ENCODE assay signal across 8 cellular contexts in the genomic region with DNA sequence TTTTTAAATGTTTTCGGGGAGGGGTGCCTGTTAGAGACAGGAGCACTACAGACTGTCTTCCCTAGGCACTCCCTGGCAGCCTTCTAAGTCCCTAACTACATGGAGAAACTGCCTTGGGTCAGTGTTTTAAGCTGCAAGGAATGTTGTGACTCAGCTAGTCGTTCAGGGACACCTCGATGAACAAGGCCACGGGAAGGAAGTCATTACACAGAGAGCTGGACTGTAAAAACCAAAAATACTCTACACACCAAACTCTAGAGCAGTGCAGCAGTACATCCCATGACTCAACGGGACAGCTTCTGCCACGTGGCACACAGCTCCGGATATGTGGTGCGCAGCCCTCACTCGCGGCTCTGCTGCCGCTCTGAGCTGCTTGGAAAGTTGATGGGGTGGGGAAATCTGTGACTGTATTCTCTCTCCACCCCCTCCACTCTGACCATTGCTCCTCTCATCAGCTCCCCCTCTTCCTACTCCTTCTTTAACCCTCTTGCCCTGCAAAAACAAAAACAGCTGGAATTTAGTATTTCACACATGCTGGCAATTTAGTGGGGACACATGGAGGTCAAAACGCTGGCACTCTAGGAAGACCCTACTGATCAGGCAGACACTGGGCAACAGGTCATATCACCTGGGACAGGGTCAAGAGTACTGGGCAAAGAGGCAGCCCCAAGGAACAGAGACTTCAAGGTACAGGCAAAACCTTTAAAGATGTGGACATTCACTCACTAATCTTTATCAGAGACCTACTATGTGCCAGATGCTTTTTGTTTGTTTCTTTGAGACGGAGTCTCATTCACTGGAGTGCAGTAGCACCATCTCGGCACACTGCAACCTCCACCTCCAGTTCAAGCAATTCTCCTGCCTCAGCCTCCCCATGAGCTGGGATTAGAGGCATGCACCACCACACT. TPM values are rescaled to one million over a fixed set of nuclear protein-coding genes. Genes with fewer than 3 reads are reported as not detected.
DNase-seq lines count a peak whose midpoint lies in the region; ATAC-seq and TF ChIP-seq lines count a peak whose summit lies in the region.

No MANE protein-coding gene starts in this region.

- H3K27ac Mint-ChIP-seq in GM23338 = no peak overlapping the region
- H3K27ac Mint-ChIP-seq in activated T-helper 17 cell treated with anti-CD3 and anti-CD28 coated beads, Interleukin-2, amount 50 U/mL, for 72 hours = peak overlapping the region; percentile 57

- H2AFZ ChIP-seq in GM23338 = peak overlapping the region; percentile 83
- peak overlapping the region; percentile 70 for H2AFZ ChIP-seq in PC-3 (ENCODE audit: low read length)

- H3K4me2 ChIP-seq in GM23338 = no peak overlapping the region
- H3K4me2 ChIP-seq in PC-3 (ENCODE audit: low read length) = peak overlapping the region; percentile 52

- no peaks in the 10 kb centered on the region for H3K9me2 ChIP-seq in GM23338 (ENCODE audit: insufficient read depth)
- no peaks in the 10 kb centered on the region for H3K9me2 ChIP-seq in PC-3 (replicated peaks; ENCODE audit: low read length)

- no peak overlapping the region for H3K4me3 Mint-ChIP-seq in GM23338
- peak overlapping the region; percentile 59 for H3K4me3 Mint-ChIP-seq in activated T-helper 17 cell treated with anti-CD3 and anti-CD28 coated beads, Interleukin-2, amount 50 U/mL, for 72 hours

- ATAC-seq in GM23338 = peak; percentile 41
- ATAC-seq in PC-3 = peak; percentile 99
- peak; percentile 100 for ATAC-seq in activated T-helper 17 cell treated with anti-CD3 and anti-CD28 coated beads, Interleukin-2, amount 50 U/mL, for 72 hours (replicated peaks)
- ATAC-seq in foreskin keratinocyte = peak; percentile 98

- TF ChIP-seq CTCF in BJ (IDR thresholded peaks at IDR 0.05; ENCODE audit: insufficient read depth, low read depth, low read length) (no peak), GM23338 (conservative IDR thresholded peaks at IDR 0.05; ENCODE audit: low read depth in 2 of 2) (no peak), PC-3 (conservative IDR thresholded peaks at IDR 0.05; ENCODE audit: low read depth, low read length) (no peak), foreskin keratinocyte (conservative IDR thresholded peaks at IDR 0.05) (no peak)

- H3K27me3 ChIP-seq in BJ (ENCODE audit: control insufficient read depth, insufficient read depth, low read length) (no peaks in the 10 kb centered on the region), GM23338 (ENCODE audit: insufficient read depth) (no peaks in the 10 kb centered on the region), PC-3 (ENCODE audit: low read length) (no peaks in the 10 kb centered on the region), foreskin keratinocyte (no peaks in the 10 kb centered on the region), rectal smooth muscle tissue (ENCODE audit: control insufficient read depth, insufficient read depth, low read length) (no peaks in the 10 kb centered on the region)

- intact Hi-C loops in PC-3 (cut with micrococcal nuclease) = loop anchor here (5.0 kb wide), 1 partner anchor 142 kb away; no protein-coding TSS in a partner anchor

- H3K27me3 Mint-ChIP-seq in GM23338 (ENCODE audit: insufficient read depth, low read depth, poor library complexity) = peaks cover 2% of the 10 kb centered on the region
- no peaks in the 10 kb centered on the region for H3K27me3 Mint-ChIP-seq in activated T-helper 17 cell treated with anti-CD3 and anti-CD28 coated beads, Interleukin-2, amount 50 U/mL, for 72 hours

- H3K4me1 Mint-ChIP-seq in GM23338 = no peaks in the 10 kb centered on the region; the same call in 2 of the 3 replicates
- H3K4me1 Mint-ChIP-seq in activated T-helper 17 cell treated with anti-CD3 and anti-CD28 coated beads, Interleukin-2, amount 50 U/mL, for 72 hours = peaks cover 11% of the 10 kb centered on the region

- H3F3A ChIP-seq in GM23338 (replicated peaks; ENCODE audit: low read depth) = no peaks in the 10 kb centered on the region
- H3F3A ChIP-seq in PC-3 (ENCODE audit: low read length, unreplicated experiment) = no peaks in the 10 kb centered on the region

- H3K4me1 ChIP-seq in GM23338 (ENCODE audit: insufficient read depth) (no peaks in the 10 kb centered on the region), PC-3 (ENCODE audit: insufficient read depth, low read length) (peaks cover 16% of the 10 kb centered on the region), foreskin keratinocyte (peaks cover 18% of the 10 kb centered on the region), rectal smooth muscle tissue (ENCODE audit: control insufficient read depth, insufficient read depth, low read length) (peaks cover 13% of the 10 kb centered on the region)

- no peaks in the 10 kb centered on the region for H3K9me3 Mint-ChIP-seq in GM23338
- no peaks in the 10 kb centered on the region for H3K9me3 Mint-ChIP-seq in activated T-helper 17 cell treated with anti-CD3 and anti-CD28 coated beads, Interleukin-2, amount 50 U/mL, for 72 hours

- CTCF ChIA-PET in BJ (lab: Yijun Ruan, JAX) = interaction anchor here (2.3 to 4.2 kb wide), 3 partner anchors 10 to 157 kb away, joined by 7 to 19 read pairs (median 13); no protein-coding TSS in a partner anchor
- CTCF ChIA-PET in PC-3 (lab: Charles Lee) = interaction anchor here (0.6 to 1.4 kb wide), 3 partner anchors 10 to 191 kb away, joined by 4 to 16 read pairs (median 4); partner anchors contain the start of gene LPIN3

- H3K36me3 Mint-ChIP-seq in GM23338 (ENCODE audit: low read depth) = no peaks in the 10 kb centered on the region
- H3K36me3 Mint-ChIP-seq in activated T-helper 17 cell treated with anti-CD3 and anti-CD28 coated beads, Interleukin-2, amount 50 U/mL, for 72 hours (ENCODE audit: low read depth) = no peaks in the 10 kb centered on the region

- H3K79me2 ChIP-seq in GM23338 (replicated peaks; ENCODE audit: insufficient read depth) (no peaks in the 10 kb centered on the region), PC-3 (ENCODE audit: low read length) (no peaks in the 10 kb centered on the region)

- H4K20me1 ChIP-seq in GM23338 (replicated peaks; ENCODE audit: insufficient read depth) (no peaks in the 10 kb centered on the region), PC-3 (ENCODE audit: low read length) (no peaks in the 10 kb centered on the region)

- H3K9ac ChIP-seq in PC-3 (ENCODE audit: low read length) (peak overlapping the region; percentile 31), rectal smooth muscle tissue (ENCODE audit: low read length) (no peak overlapping the region)

- TSS peak; percentile 97 for BruUV-seq in PC-3 (replicated peaks; lab: Mats Ljungman, UMichigan)

- DNase-seq in BJ (ENCODE audit: low read depth) (peak; percentile 98), GM23338 (ENCODE audit: low spot score) (no peak), PC-3 (peak; percentile 96), foreskin keratinocyte (peak; percentile 89 to 97), NCI-H82 (lab: John Stamatoyannopoulos, UW) (no peak), superior temporal gyrus (ENCODE audit: extremely low spot score) (no peak)

- no peaks in the 10 kb centered on the region for H3K9me3 ChIP-seq in PC-3 (ENCODE audit: low read length)

- H3K36me3 ChIP-seq in BJ (ENCODE audit: control insufficient read depth, insufficient read depth, low read length) = no peaks in the 10 kb centered on the region
- H3K36me3 ChIP-seq in GM23338 (ENCODE audit: insufficient read depth) = no peaks in the 10 kb centered on the region
- no peaks in the 10 kb centered on the region for H3K36me3 ChIP-seq in PC-3 (ENCODE audit: low read depth, low read length)
- no peaks in the 10 kb centered on the region for H3K36me3 ChIP-seq in rectal smooth muscle tissue (ENCODE audit: control insufficient read depth, insufficient read depth, low read length)

- POLR2A ChIA-PET in BJ (lab: Charles Lee) = interaction anchor here (0.8 to 1.1 kb wide), 5 partner anchors 11 to 97 kb away, joined by 3 to 6 read pairs (median 4); partner anchors contain the start of genes LPIN3 and ZHX3
- POLR2A ChIA-PET in PC-3 (lab: Charles Lee; ENCODE audit: unreplicated experiment) = interaction anchor here (0.6 to 0.8 kb wide), 4 partner anchors 11 to 324 kb away, joined by 3 to 37 read pairs (median 6); partner anchors contain the start of gene LPIN3

- H3K4me3 ChIP-seq in BJ (ENCODE audit: low read depth, low read length) (peak overlapping the region; percentile 5; the same call in 1 of the 2 replicates), GM23338 (no peak overlapping the region), PC-3 (ENCODE audit: low read length) (peak overlapping the region; percentile 1; the same call in 1 of the 2 replicates), rectal smooth muscle tissue (ENCODE audit: low read length) (peak overlapping the region; percentile 26)

- H3K27ac ChIP-seq in GM23338 (ENCODE audit: low read depth) (no peak overlapping the region), PC-3 (ENCODE audit: low read length) (peak overlapping the region; percentile 74), foreskin keratinocyte (no peak overlapping the region), rectal smooth muscle tissue (ENCODE audit: low read depth, low read length) (peak overlapping the region; percentile 67)

TF ChIP-seq in GM23338, 12 proteins besides CTCF, POLR2A, EP300 and RAD21 (continues in another document):
- no peak for TF ChIP-seq ZNF114 (CRISPR knock-in tag; IDR thresholded peaks at IDR 0.05)
- TF ChIP-seq ZNF331 (CRISPR knock-in tag; IDR thresholded peaks at IDR 0.05; ENCODE audit: low read depth) = no peak

RNA-seq across cellular contexts. Expression of gene LPIN3, which starts 10.9 kb away (rescaled TPM):
- polyA plus RNA-seq in BJ (2011; rRNA removed) = 9.1 and 11.5 TPM in 2 replicates
- 8.2 and 8.6 TPM in 2 replicates for polyA minus RNA-seq in BJ (2011; rRNA and poly(A)+ RNA removed)
- total RNA-seq in GM23338 (2014; rRNA removed; shearing (Covaris generic)) = 8.4 and 9.7 TPM in 2 replicates
- polyA plus RNA-seq in GM23338 (2016; fragmentation: Nextera tagmentation; extraction: Ambion mirVana) = 6.1 and 6.5 TPM in 2 replicates
- total RNA-seq in PC-3 (2014; rRNA removed) = 24.1 and 27.9 TPM in 2 replicates
- total RNA-seq in activated T-helper 17 cell treated with anti-CD3 and anti-CD28 coated beads, Interleukin-2, amount 50 U/mL, for 72 hours = 1 to 10 TPM; 2.3 to 10.0 TPM
- total RNA-seq in foreskin keratinocyte = 14.6 and 16.9 TPM in 2 replicates
- 9.2 and 9.6 TPM in 2 replicates for polyA plus RNA-seq in foreskin keratinocyte

RNA-seq across cellular contexts. Expression of gene ZHX3, which starts 12.2 kb away (rescaled TPM):
- polyA plus RNA-seq in BJ (2011; rRNA removed) (23.9 and 27.1 TPM in 2 replicates), GM23338 (2016; fragmentation: Nextera tagmentation; extraction: Ambion mirVana) (1.7 and 4.4 TPM in 2 replicates), foreskin keratinocyte (9.0 and 9.2 TPM in 2 replicates)
- polyA minus RNA-seq in BJ (2011; rRNA and poly(A)+ RNA removed) = 56.7 and 57.2 TPM in 2 replicates
- 2.8 and 5.3 TPM in 2 replicates for total RNA-seq in GM23338 (2014; rRNA removed; shearing (Covaris generic))
- total RNA-seq in PC-3 (2014; rRNA removed) (14.0 and 16.2 TPM in 2 replicates), foreskin keratinocyte (20.3 and 22.4 TPM in 2 replicates)
- 1 to 10 TPM; 6.9 to 9.6 TPM for total RNA-seq in activated T-helper 17 cell treated with anti-CD3 and anti-CD28 coated beads, Interleukin-2, amount 50 U/mL, for 72 hours

RNA-seq across cellular contexts. Expression of gene EMILIN3, which starts 36.9 kb away (rescaled TPM):
- 0.27 and 0.52 TPM in 2 replicates for polyA plus RNA-seq in BJ (2011; rRNA removed)
- 0.28 and 0.31 TPM in 2 replicates for polyA minus RNA-seq in BJ (2011; rRNA and poly(A)+ RNA removed)
- 6.3 and 6.6 TPM in 2 replicates for total RNA-seq in GM23338 (2014; rRNA removed; shearing (Covaris generic))
- polyA plus RNA-seq in GM23338 (2016; fragmentation: Nextera tagmentation; extraction: Ambion mirVana) = 0.53 and 0.56 TPM in 2 replicates
- total RNA-seq in PC-3 (2014; rRNA removed) = not detected in 2 replicates
- total RNA-seq in activated T-helper 17 cell treated with anti-CD3 and anti-CD28 coated beads, Interleukin-2, amount 50 U/mL, for 72 hours = not detected
- 0.04 TPM in 1 of 2 replicates, not detected in the other for total RNA-seq in foreskin keratinocyte
- polyA plus RNA-seq in foreskin keratinocyte = 0.02 and 0.03 TPM in 2 replicates

Comparison
In these comparisons a context has a peak if more than half of its experiments do, and no peak if none do; other contexts are left out.
1. DNase-seq: peak in BJ (single experiment), PC-3 (single experiment) and foreskin keratinocyte (2 of 2); none in GM23338 (single experiment), NCI-H82 (single experiment) and superior temporal gyrus (single experiment).
2. ATAC-seq: peak in every context shown above with its lines; median percentile 100 in activated T-helper 17 cell treated with anti-CD3 and anti-CD28 coated beads, Interleukin-2, amount 50 U/mL, for 72 hours; 99 in PC-3; 98 in foreskin keratinocyte; 41 in GM23338.
3. H3K27ac ChIP-seq: peak in PC-3 (single experiment) and rectal smooth muscle tissue (single experiment); none in GM23338 (single experiment) and foreskin keratinocyte (single experiment).